10 cellular contexts compared by ENCODE assay signal in genomic region chr12:11576104-11576503, GRCh38.
DNase-seq lines count a peak whose midpoint lies in the region; FAIRE-seq and TF ChIP-seq lines count a peak whose summit lies in the region.
"Had no signal": no experiment of that assay in that cellular context is flagged by ENCODE, and none has a peak within 500 bp of the region (broad histone marks: within the 10 kb centered on the region; RNA-seq: fewer than 3 reads in every experiment).

No MANE protein-coding gene starts in this region.

- TF ChIP-seq CTCF in epithelial cell of proximal tubule (conservative IDR thresholded peaks at IDR 0.05; ENCODE audit: low read depth, low read length) (no peak), neural progenitor cell (IDR thresholded peaks at IDR 0.05) (no peak), kidney (IDR thresholded peaks at IDR 0.05; ENCODE audit: borderline replicate concordance, extremely low read depth, insufficient read depth) (no peak)

- H3F3A ChIP-seq in neural progenitor cell (ENCODE audit: low read depth): no peaks in the 10 kb centered on the region

- H3K4me1 ChIP-seq in neural progenitor cell (no peaks in the 10 kb centered on the region), kidney (ENCODE audit: control insufficient read depth in 1 of 2, insufficient read depth in 1 of 2, low read depth in 1 of 2, low read length in 2 of 2) (no peaks in the 10 kb centered on the region)

- H3K4me3 Mint-ChIP-seq in neural progenitor cell: no peak overlapping the region
- H3K4me3 Mint-ChIP-seq: T-helper 1 cell treated with Interleukin-12 subunit alpha and Interleukin-12 subunit beta and Interleukin-4 antibody, amounts not matched to agents 30 μg/mL and 1 μg/mL, for 36 hours had no signal

- no peaks in the 10 kb centered on the region for H3K27me3 Mint-ChIP-seq in neural progenitor cell (ENCODE audit: insufficient read depth, low read depth)

- intact Hi-C loops in kidney (cut with DNase I): no loop called here

- H3K9ac ChIP-seq in neural progenitor cell: no peak overlapping the region
- no peak overlapping the region for H3K9ac ChIP-seq in kidney (ENCODE audit: low read length in 2 of 2)

- H2AFZ ChIP-seq in neural progenitor cell (replicated peaks): no peak overlapping the region

- FAIRE-seq in urothelium cell line (lab: Jason Lieb, UNC) (no peak), kidney (lab: Jason Lieb, UNC) (no peak)

- no peak overlapping the region for H3K27ac Mint-ChIP-seq in neural progenitor cell
- H3K27ac Mint-ChIP-seq: T-helper 1 cell treated with Interleukin-12 subunit alpha and Interleukin-12 subunit beta and Interleukin-4 antibody, amounts not matched to agents 30 μg/mL and 1 μg/mL, for 36 hours had no signal

- H3K36me3 Mint-ChIP-seq in neural progenitor cell: no peaks in the 10 kb centered on the region

- no peaks in the 10 kb centered on the region for H3K4me1 Mint-ChIP-seq in neural progenitor cell

- H3K79me2 ChIP-seq in neural progenitor cell (ENCODE audit: low read depth): no peaks in the 10 kb centered on the region

- H3K4me3 ChIP-seq in epithelial cell of proximal tubule (ENCODE audit: low read depth, low read length): no peak overlapping the region
- H3K4me3 ChIP-seq in neural progenitor cell: no peak overlapping the region
- H3K4me3 ChIP-seq in kidney (ENCODE audit: low read length in 2 of 2): no peak overlapping the region

- H3K9me3 Mint-ChIP-seq in neural progenitor cell: peaks cover 6% of the 10 kb centered on the region

- H3K36me3 ChIP-seq in neural progenitor cell (no peaks in the 10 kb centered on the region), kidney (ENCODE audit: control insufficient read depth in 1 of 2, insufficient read depth in 2 of 2, low read length in 2 of 2) (no peaks in the 10 kb centered on the region)

- H3K4me2 ChIP-seq in neural progenitor cell: no peak overlapping the region

- H3K9me3 ChIP-seq in neural progenitor cell (ENCODE audit: low read depth): peaks cover 3% of the 10 kb centered on the region
- no peaks in the 10 kb centered on the region for H3K9me3 ChIP-seq in kidney (ENCODE audit: control insufficient read depth in 1 of 2, low read length in 2 of 2)

- DNase-seq in stimulated activated CD4-positive, alpha-beta T cell treated with anti-CD3 and anti-CD28 coated beads, Interleukin-12 subunit alpha, Interleukin-12 subunit beta, amount 100 ng/mL, for 48 hours (ENCODE audit: low read depth in 2 of 3, low spot score in 1 of 3): peak; percentile 12 to 35 (median 28)
- DNase-seq in stimulated activated CD4-positive, alpha-beta T cell treated with anti-CD3 and anti-CD28 coated beads, Interleukin-4, amount 100 ng/mL, for 4 hours: no peak
- DNase-seq in NCI-H226 (peak; percentile 87), epithelial cell of proximal tubule (ENCODE audit: low read depth) (peak; percentile 85), urothelium cell line (ENCODE audit: low spot score) (peak; percentile 74), NCI-H446 (lab: John Stamatoyannopoulos, UW) (no peak), neural progenitor cell (ENCODE audit: low spot score) (no peak), kidney (no peak)
- DNase-seq: NCI-H1694 treated with DMSO at 0.1 percent for 48 hours had no signal

- no peaks in the 10 kb centered on the region for H3K27me3 ChIP-seq in neural progenitor cell

- no peak overlapping the region for H3K27ac ChIP-seq in neural progenitor cell
- H3K27ac ChIP-seq in kidney (ENCODE audit: low read depth in 2 of 2, low read length in 2 of 2): no peak overlapping the region

- no peaks in the 10 kb centered on the region for H4K20me1 ChIP-seq in neural progenitor cell (ENCODE audit: low read depth)

Comparison
In these comparisons a context has a peak if more than half of its experiments do, and no peak if none do; other contexts are left out.
1. DNase-seq: peak in stimulated activated CD4-positive, alpha-beta T cell treated with anti-CD3 and anti-CD28 coated beads, Interleukin-12 subunit alpha, Interleukin-12 subunit beta, amount 100 ng/mL, for 48 hours (3 of 3), NCI-H226 (single experiment), epithelial cell of proximal tubule (single experiment) and urothelium cell line (single experiment); none in stimulated activated CD4-positive, alpha-beta T cell treated with anti-CD3 and anti-CD28 coated beads, Interleukin-4, amount 100 ng/mL, for 4 hours (0 of 2), NCI-H446 (0 of 2), neural progenitor cell (single experiment) and kidney (single experiment).